1 cellular context compared by ENCODE assay signal in the genomic region with DNA sequence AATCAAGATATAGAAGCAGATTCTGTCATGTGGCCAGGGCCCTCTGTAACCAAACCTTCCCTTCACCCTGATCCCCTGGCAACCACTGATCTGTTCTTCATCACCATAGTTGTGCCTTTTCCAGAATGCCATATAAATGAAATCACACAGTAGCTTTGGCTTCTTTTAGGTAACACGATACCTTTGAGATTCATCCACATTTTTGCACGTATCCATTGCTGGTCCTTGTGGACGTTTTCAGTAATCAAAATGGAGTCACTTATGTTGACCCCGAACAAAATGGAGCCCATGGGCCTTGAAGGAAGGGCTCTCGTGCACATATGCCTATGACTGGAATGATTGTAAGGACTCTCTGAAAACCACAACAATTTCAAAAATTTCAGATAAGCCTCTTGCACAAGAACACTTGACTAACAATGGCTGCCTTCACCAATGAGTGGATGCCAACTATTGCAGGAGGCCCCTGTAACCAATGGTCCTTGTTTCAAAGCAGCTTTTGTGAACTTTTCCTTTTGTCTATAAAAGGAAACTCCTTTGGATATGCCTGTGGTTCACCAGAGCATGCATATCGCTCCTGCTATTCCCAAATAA.
TF ChIP-seq lines count a peak whose summit lies in the region.

No MANE protein-coding gene starts in this region.

TF ChIP-seq in HepG2, 621 proteins besides CTCF, POLR2A, EP300 and RAD21 (continued from another document and continues in another):
- TF ChIP-seq, protein P1, sequence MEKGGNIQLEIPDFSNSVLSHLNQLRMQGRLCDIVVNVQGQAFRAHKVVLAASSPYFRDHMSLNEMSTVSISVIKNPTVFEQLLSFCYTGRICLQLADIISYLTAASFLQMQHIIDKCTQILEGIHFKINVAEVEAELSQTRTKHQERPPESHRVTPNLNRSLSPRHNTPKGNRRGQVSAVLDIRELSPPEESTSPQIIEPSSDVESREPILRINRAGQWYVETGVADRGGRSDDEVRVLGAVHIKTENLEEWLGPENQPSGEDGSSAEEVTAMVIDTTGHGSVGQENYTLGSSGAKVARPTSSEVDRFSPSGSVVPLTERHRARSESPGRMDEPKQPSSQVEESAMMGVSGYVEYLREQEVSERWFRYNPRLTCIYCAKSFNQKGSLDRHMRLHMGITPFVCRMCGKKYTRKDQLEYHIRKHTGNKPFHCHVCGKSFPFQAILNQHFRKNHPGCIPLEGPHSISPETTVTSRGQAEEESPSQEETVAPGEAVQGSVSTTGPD (CRISPR knock-in tag; IDR thresholded peaks at IDR 0.05), result no peak
- TF ChIP-seq ERF (CRISPR knock-in tag; IDR thresholded peaks at IDR 0.05) (0 out of 2 replicates have a peak, but pooled peaks have one; percentile 20), ZFP91 (CRISPR knock-in tag; IDR thresholded peaks at IDR 0.05; ENCODE audit: borderline replicate concordance) (no peak), ZMYM2 (CRISPR knock-in tag; IDR thresholded peaks at IDR 0.05) (no peak), NR2F6 (IDR thresholded peaks at IDR 0.05) (peak; percentile 75), NR2F6 (CRISPR knock-in tag; IDR thresholded peaks at IDR 0.05) (peak; percentile 69), ZBTB3 (CRISPR knock-in tag; IDR thresholded peaks at IDR 0.05; ENCODE audit: borderline replicate concordance, low read depth) (no peak), IRF2 (CRISPR knock-in tag; IDR thresholded peaks at IDR 0.05) (no peak), ZNF235 (CRISPR knock-in tag; IDR thresholded peaks at IDR 0.05; ENCODE audit: borderline replicate concordance) (no peak), CEBPG (CRISPR knock-in tag; IDR thresholded peaks at IDR 0.05) (peak; percentile 92), FOSL2 (CRISPR knock-in tag; IDR thresholded peaks at IDR 0.05) (peak; percentile 77), GLMP (CRISPR knock-in tag; IDR thresholded peaks at IDR 0.05; ENCODE audit: borderline replicate concordance) (no peak), ZNF432 (CRISPR knock-in tag; IDR thresholded peaks at IDR 0.05; ENCODE audit: borderline replicate concordance) (no peak), NBN (conservative IDR thresholded peaks at IDR 0.05) (no peak), HIVEP1 (CRISPR knock-in tag; IDR thresholded peaks at IDR 0.05) (no peak), ZBTB20 (CRISPR knock-in tag; IDR thresholded peaks at IDR 0.05; ENCODE audit: borderline replicate concordance, low read depth) (no peak), NCOA5 (CRISPR knock-in tag; IDR thresholded peaks at IDR 0.05) (no peak), CEBPZ (IDR thresholded peaks at IDR 0.05; ENCODE audit: low read length) (no peak), RFX5 (IDR thresholded peaks at IDR 0.05; ENCODE audit: low read depth, low read length) (peak; percentile 39; the same call in 1 of the 2 replicates), ZNF160 (CRISPR knock-in tag; IDR thresholded peaks at IDR 0.05) (no peak), ZFY (CRISPR knock-in tag; IDR thresholded peaks at IDR 0.05) (no peak), SIX4 (CRISPR knock-in tag; IDR thresholded peaks at IDR 0.05) (peak; percentile 38; the same call in 1 of the 2 replicates), POLR2AphosphoS5 (IDR thresholded peaks at IDR 0.05; ENCODE audit: low read depth, low read length) (no peak), SOX5 (CRISPR knock-in tag; IDR thresholded peaks at IDR 0.05; ENCODE audit: borderline replicate concordance) (peak; percentile 99), AKAP8 (CRISPR knock-in tag; IDR thresholded peaks at IDR 0.05) (no peak), HOXA3 (CRISPR knock-in tag; IDR thresholded peaks at IDR 0.05) (peak; percentile 92), FOXP1 (IDR thresholded peaks at IDR 0.05) (no peak), FOXP1 (CRISPR knock-in tag; IDR thresholded peaks at IDR 0.05) (no peak; the same call in 1 of the 2 replicates), ZFX (CRISPR knock-in tag; IDR thresholded peaks at IDR 0.05; ENCODE audit: low read depth) (no peak), EHMT2 (IDR thresholded peaks at IDR 0.05; ENCODE audit: borderline replicate concordance, low read depth, low read length) (peak; percentile 98), ZNF180 (CRISPR knock-in tag; IDR thresholded peaks at IDR 0.05; ENCODE audit: borderline replicate concordance, low read depth) (no peak), PTBP1 (IDR thresholded peaks at IDR 0.05; ENCODE audit: low read depth, low read length, poor library complexity, severe bottlenecking) (no peak), HNF1A (IDR thresholded peaks at IDR 0.05; ENCODE audit: low read depth) (no peak; the same call in 1 of the 2 replicates), HNF1A (CRISPR knock-in tag; IDR thresholded peaks at IDR 0.05; ENCODE audit: borderline replicate concordance) (no peak; the same call in 1 of the 2 replicates), JUN (CRISPR knock-in tag; IDR thresholded peaks at IDR 0.05) (no peak), HES4 (CRISPR knock-in tag; IDR thresholded peaks at IDR 0.05; ENCODE audit: borderline replicate concordance) (no peak), MAF1 (CRISPR knock-in tag; IDR thresholded peaks at IDR 0.05; ENCODE audit: borderline replicate concordance) (no peak), SOX13 (IDR thresholded peaks at IDR 0.05) (peak; percentile 99), SOX13 (CRISPR knock-in tag; conservative IDR thresholded peaks at IDR 0.05 in 1 of 2, IDR thresholded peaks at IDR 0.05 in 1 of 2) (peak; percentile 35 to 100; a peak in 2 of 4 replicates)
- TF ChIP-seq, protein P2, sequence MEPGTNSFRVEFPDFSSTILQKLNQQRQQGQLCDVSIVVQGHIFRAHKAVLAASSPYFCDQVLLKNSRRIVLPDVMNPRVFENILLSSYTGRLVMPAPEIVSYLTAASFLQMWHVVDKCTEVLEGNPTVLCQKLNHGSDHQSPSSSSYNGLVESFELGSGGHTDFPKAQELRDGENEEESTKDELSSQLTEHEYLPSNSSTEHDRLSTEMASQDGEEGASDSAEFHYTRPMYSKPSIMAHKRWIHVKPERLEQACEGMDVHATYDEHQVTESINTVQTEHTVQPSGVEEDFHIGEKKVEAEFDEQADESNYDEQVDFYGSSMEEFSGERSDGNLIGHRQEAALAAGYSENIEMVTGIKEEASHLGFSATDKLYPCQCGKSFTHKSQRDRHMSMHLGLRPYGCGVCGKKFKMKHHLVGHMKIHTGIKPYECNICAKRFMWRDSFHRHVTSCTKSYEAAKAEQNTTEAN (CRISPR knock-in tag; conservative IDR thresholded peaks at IDR 0.05), result no peak
- TF ChIP-seq, protein P3, sequence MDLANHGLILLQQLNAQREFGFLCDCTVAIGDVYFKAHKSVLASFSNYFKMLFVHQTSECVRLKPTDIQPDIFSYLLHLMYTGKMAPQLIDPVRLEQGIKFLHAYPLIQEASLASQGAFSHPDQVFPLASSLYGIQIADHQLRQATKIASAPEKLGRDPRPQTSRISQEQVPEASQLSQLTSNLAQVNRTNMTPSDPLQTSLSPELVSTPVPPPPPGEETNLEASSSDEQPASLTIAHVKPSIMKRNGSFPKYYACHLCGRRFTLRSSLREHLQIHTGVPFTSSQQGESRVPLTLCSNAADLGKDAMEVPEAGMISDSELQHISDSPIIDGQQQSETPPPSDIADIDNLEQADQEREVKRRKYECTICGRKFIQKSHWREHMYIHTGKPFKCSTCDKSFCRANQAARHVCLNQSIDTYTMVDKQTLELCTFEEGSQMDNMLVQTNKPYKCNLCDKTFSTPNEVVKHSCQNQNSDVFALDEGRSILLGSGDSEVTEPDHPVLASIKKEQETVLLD (CRISPR knock-in tag; IDR thresholded peaks at IDR 0.05; ENCODE audit: low read depth), result no peak
- TF ChIP-seq, protein P4, sequence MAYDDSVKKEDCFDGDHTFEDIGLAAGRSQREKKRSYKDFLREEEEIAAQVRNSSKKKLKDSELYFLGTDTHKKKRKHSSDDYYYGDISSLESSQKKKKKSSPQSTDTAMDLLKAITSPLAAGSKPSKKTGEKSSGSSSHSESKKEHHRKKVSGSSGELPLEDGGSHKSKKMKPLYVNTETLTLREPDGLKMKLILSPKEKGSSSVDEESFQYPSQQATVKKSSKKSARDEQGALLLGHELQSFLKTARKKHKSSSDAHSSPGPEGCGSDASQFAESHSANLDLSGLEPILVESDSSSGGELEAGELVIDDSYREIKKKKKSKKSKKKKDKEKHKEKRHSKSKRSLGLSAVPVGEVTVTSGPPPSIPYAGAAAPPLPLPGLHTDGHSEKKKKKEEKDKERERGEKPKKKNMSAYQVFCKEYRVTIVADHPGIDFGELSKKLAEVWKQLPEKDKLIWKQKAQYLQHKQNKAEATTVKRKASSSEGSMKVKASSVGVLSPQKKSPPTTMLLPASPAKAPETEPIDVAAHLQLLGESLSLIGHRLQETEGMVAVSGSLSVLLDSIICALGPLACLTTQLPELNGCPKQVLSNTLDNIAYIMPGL (CRISPR knock-in tag; IDR thresholded peaks at IDR 0.05; ENCODE audit: borderline replicate concordance in 1 of 2, low read depth in 1 of 2), result peak in 1 of 2 experiments; percentile 54; a peak in 1 of 4 replicates
- TF ChIP-seq, protein P5, sequence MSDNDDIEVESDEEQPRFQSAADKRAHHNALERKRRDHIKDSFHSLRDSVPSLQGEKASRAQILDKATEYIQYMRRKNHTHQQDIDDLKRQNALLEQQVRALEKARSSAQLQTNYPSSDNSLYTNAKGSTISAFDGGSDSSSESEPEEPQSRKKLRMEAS (IDR thresholded peaks at IDR 0.05), result peak; percentile 79
- TF ChIP-seq, protein P6, sequence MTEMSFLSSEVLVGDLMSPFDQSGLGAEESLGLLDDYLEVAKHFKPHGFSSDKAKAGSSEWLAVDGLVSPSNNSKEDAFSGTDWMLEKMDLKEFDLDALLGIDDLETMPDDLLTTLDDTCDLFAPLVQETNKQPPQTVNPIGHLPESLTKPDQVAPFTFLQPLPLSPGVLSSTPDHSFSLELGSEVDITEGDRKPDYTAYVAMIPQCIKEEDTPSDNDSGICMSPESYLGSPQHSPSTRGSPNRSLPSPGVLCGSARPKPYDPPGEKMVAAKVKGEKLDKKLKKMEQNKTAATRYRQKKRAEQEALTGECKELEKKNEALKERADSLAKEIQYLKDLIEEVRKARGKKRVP (CRISPR knock-in tag; IDR thresholded peaks at IDR 0.05), result peak; percentile 65 to 90
